Comparison of ENCODE assay signal across 8 cellular contexts in the genomic region with DNA sequence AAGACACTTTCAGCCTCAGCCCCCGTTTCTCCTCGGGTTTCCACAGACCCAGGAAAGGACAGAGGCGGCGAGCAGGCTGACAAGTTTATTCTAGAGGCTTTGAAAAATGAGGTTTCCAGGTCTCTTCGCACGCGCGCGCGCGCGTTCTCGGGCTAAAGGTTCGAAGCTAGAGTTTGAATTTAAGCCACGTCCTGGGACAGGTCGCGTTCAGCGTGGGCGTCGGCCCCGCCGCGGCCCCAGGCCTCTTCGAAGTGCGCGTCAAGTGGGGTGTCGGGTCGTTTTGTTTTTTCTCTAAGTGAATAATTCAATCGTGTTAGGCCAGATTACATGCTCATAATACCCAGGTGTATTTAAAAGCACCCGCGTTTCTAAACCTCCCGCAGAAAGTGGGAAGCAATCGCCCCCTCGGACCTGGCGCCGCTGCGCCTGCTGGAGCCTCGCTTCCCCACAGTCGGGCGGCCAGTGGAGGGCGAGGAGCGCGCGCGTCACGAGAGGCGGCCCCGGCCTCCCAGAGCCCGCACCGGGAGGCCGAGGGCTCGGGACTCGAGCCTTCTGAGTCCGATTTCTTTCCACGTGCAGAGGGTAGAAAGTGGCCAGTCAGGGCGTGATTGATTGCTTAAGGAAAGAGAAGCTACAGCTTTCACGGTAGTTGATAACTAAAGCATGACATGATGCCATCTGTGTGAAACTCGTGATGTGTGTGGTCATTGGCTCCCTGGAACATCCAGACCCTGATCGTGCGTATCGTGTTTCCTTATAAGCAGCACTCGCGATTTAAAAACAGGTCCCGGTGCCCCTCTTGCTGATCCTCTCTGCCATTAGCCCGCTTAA. TPM values are rescaled to one million over a fixed set of nuclear protein-coding genes. Genes with fewer than 3 reads are reported as not detected.
DNase-seq lines count a peak whose midpoint lies in the region; ATAC-seq and TF ChIP-seq lines count a peak whose summit lies in the region.

No MANE protein-coding gene starts in this region.

- H3K9me3 ChIP-seq in cardiac muscle cell (ENCODE audit: low read depth), result no peaks in the 10 kb centered on the region
- no peaks in the 10 kb centered on the region for H3K9me3 ChIP-seq in trophoblast cell (ENCODE audit: insufficient read depth, low read depth, low read length)

- CTCF ChIA-PET in WTC11 (lab: Charles Lee) (no interaction called here), RWPE1 (lab: Yijun Ruan, JAX) (interaction anchor here (0.7 kb wide), 1 partner anchor 15 kb away, joined by 5 read pairs; no protein-coding TSS in a partner anchor)

- peak overlapping the region; percentile 83 for H3K4me2 ChIP-seq in trophoblast cell (ENCODE audit: low read length)

- no peak overlapping the region for H3K23ac ChIP-seq in trophoblast cell (ENCODE audit: low read length)

- TF ChIP-seq CTCF in WTC11 (IDR thresholded peaks at IDR 0.05) (no peak), cardiac muscle cell (IDR thresholded peaks at IDR 0.05; ENCODE audit: low read depth, low read length) (no peak), RWPE1 (conservative IDR thresholded peaks at IDR 0.05; ENCODE audit: low read depth) (no peak; the same call in 1 of the 2 replicates)

- H3K36me3 Mint-ChIP-seq in WTC11, result no peaks in the 10 kb centered on the region

- H3K36me3 ChIP-seq in cardiac muscle cell (no peaks in the 10 kb centered on the region), trophoblast cell (ENCODE audit: control insufficient read depth in 1 of 2, insufficient read depth in 2 of 2, low read length in 2 of 2) (no peaks in the 10 kb centered on the region)

- no peak overlapping the region for H3K4ac ChIP-seq in trophoblast cell (ENCODE audit: low read depth, low read length)

- POLR2A ChIA-PET in WTC11 (lab: Charles Lee), result no interaction called here
- POLR2A ChIA-PET in RWPE1 (lab: Yijun Ruan, JAX; ENCODE audit: low non-redundant PET), result no interaction called here

- peak overlapping the region; percentile 18 for H3K9ac ChIP-seq in trophoblast cell (ENCODE audit: low read length)

- no peak overlapping the region for H3K27ac ChIP-seq in cardiac muscle cell
- H3K27ac ChIP-seq in trophoblast cell (ENCODE audit: low read depth, low read length), result no peak overlapping the region
- H3K27ac ChIP-seq in RWPE1, result no peak overlapping the region

- peaks cover 8% of the 10 kb centered on the region for H3K79me1 ChIP-seq in trophoblast cell (ENCODE audit: low read length)

- H3K27me3 ChIP-seq in cardiac muscle cell (peaks cover 91% of the 10 kb centered on the region), trophoblast cell (ENCODE audit: insufficient read depth, low read length) (peaks cover 17% of the 10 kb centered on the region)

- H3K4me1 ChIP-seq in cardiac muscle cell (ENCODE audit: low read depth) (no peaks in the 10 kb centered on the region), trophoblast cell (ENCODE audit: control insufficient read depth in 1 of 2, insufficient read depth in 2 of 2, low read length in 2 of 2) (peaks cover 6 to 9% of the 10 kb centered on the region in 2 experiments)

- no peak overlapping the region for H2BK12ac ChIP-seq in trophoblast cell (ENCODE audit: low read length)

- H3K18ac ChIP-seq in trophoblast cell (ENCODE audit: low read length), result no peak overlapping the region

- H3K4me3 ChIP-seq in cardiac muscle cell, result peak overlapping the region; percentile 29
- H3K4me3 ChIP-seq in trophoblast cell (ENCODE audit: low read depth, low read length), result peak overlapping the region; percentile 58

- peak overlapping the region; percentile 42 for H3K14ac ChIP-seq in trophoblast cell (ENCODE audit: low read length)

- peaks cover 56% of the 10 kb centered on the region for H3K4me1 Mint-ChIP-seq in WTC11

- ATAC-seq in WTC11, result peak; percentile 4; the same call in 1 of the 2 replicates

- H4K91ac ChIP-seq in trophoblast cell (ENCODE audit: low read depth, low read length), result peak overlapping the region; percentile 59

- H4K12ac ChIP-seq in trophoblast cell (ENCODE audit: low read depth, low read length), result peak overlapping the region; percentile 71

- peaks cover 40% of the 10 kb centered on the region for H3K27me3 Mint-ChIP-seq in WTC11 (ENCODE audit: low read depth)

- peak overlapping the region; percentile 86 for H4K8ac ChIP-seq in trophoblast cell (ENCODE audit: low read depth, low read length)

- WGBS in trophoblast cell (ENCODE audit: extremely low coverage, insufficient coverage, insufficient read length), result no CpG with 5 or more reads among the region's 65 CpGs

- no peaks in the 10 kb centered on the region for H3K9me3 Mint-ChIP-seq in WTC11

- H3K27ac Mint-ChIP-seq in WTC11, result no peak overlapping the region

- peak overlapping the region; percentile 94 for H2AFZ ChIP-seq in trophoblast cell (ENCODE audit: insufficient read depth, low read length, poor library complexity)

- H2BK120ac ChIP-seq in trophoblast cell (ENCODE audit: insufficient read depth, low read length, poor library complexity), result peak overlapping the region; percentile 64

- H2AK5ac ChIP-seq in trophoblast cell (ENCODE audit: low read length), result no peak overlapping the region

- peak overlapping the region; percentile 89 for H3K4me3 Mint-ChIP-seq in WTC11

- DNase-seq in C1 segment of cervical spinal cord (lab: John Stamatoyannopoulos, UW) (peak in 8 of 14 donors; percentile 37 to 73 (median 54)), WTC11 (ENCODE audit: low spot score) (no peak), cardiac muscle cell (ENCODE audit: low read depth in 1 of 2, low spot score in 1 of 2) (peak; percentile 11 to 58), trophoblast cell (peak in 1 of 2 donors; percentile 14), RWPE1 (ENCODE audit: low spot score) (no peak), germinal center (ENCODE audit: low spot score) (no peak), COR-L47 (lab: John Stamatoyannopoulos, UW) (no peak), NCI-H1105 (lab: John Stamatoyannopoulos, UW) (no peak)

- no peak overlapping the region for H2BK5ac ChIP-seq in trophoblast cell (ENCODE audit: low read depth, low read length, poor library complexity)

- H3K79me2 ChIP-seq in trophoblast cell (ENCODE audit: control insufficient read depth, insufficient read depth, low read length, poor library complexity), result no peaks in the 10 kb centered on the region

TF ChIP-seq in WTC11, 78 proteins besides CTCF, POLR2A, EP300 and RAD21 (continues in another document):
- no peak for TF ChIP-seq ERG (CRISPR knock-in tag; IDR thresholded peaks at IDR 0.05)
- no peak for TF ChIP-seq ZNF425 (CRISPR knock-in tag; conservative IDR thresholded peaks at IDR 0.05)
- no peak for TF ChIP-seq ZNF396 (CRISPR knock-in tag; IDR thresholded peaks at IDR 0.05; ENCODE audit: borderline replicate concordance)
- peak; percentile 26; the same call in 1 of the 2 replicates for TF ChIP-seq HMGXB4 (CRISPR knock-in tag; IDR thresholded peaks at IDR 0.05)
- peak; percentile 49; the same call in 1 of the 2 replicates for TF ChIP-seq MYBL2 (CRISPR knock-in tag; IDR thresholded peaks at IDR 0.05)
- TF ChIP-seq RORB (CRISPR knock-in tag; IDR thresholded peaks at IDR 0.05), result no peak
- no peak for TF ChIP-seq ZNF219 (CRISPR knock-in tag; IDR thresholded peaks at IDR 0.05; ENCODE audit: borderline replicate concordance)
- no peak for TF ChIP-seq FOXP1 (CRISPR knock-in tag; IDR thresholded peaks at IDR 0.05; ENCODE audit: borderline replicate concordance)
- TF ChIP-seq SP1 (CRISPR knock-in tag; conservative IDR thresholded peaks at IDR 0.05), result no peak

RNA-seq across cellular contexts. Expression of gene SOX2, which starts 15.8 kb away (rescaled TPM):
- total RNA-seq in WTC11 (2021) (189 to 245 TPM (median 239 TPM) in 3 replicates), cardiac muscle cell (0.18 TPM in 1 of 2 replicates, not detected in the other)
- not detected in 2 replicates for polyA plus RNA-seq in cardiac muscle cell
- polyA plus RNA-seq in trophoblast cell (2013), result 0.25 and 0.30 TPM in 2 replicates

Comparison
In these comparisons a context has a peak if more than half of its experiments do, and no peak if none do; other contexts are left out.
1. DNase-seq: peak in C1 segment of cervical spinal cord (8 of 14) and cardiac muscle cell (2 of 2); none in WTC11 (single experiment), RWPE1 (single experiment), germinal center (single experiment), COR-L47 (single experiment) and NCI-H1105 (single experiment).
2. RNA of gene SOX2, which starts 15.8 kb away (total RNA-seq): 189 to 245 TPM in WTC11; 0.18 TPM in cardiac muscle cell; every median in the first group is over 100 times any median in the second.